ENCODE assay signal across 26 cellular contexts in the genomic region with DNA sequence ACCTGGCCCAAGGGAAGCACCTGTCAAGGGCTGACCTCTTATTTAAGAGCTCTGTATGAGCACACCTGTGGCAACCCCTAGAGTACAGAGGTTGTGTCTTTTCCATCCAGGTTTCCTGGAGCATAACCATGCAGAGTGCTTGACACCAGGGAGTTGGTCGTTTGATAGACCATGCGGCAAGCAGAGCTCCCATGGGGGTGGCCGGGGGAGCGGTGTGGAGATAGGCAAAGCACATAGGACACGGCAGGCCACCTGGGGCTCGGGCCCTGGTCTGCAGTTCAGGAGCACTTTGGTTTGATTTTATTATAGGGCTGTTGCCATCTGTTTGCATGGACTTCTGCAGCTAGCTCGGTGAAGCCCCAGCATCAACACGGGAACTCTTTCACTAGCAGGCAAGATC.
DNase-seq lines count a peak whose midpoint lies in the region; ATAC-seq, FAIRE-seq and TF ChIP-seq lines count a peak whose summit lies in the region.
"Had no signal": no experiment of that assay in that cellular context is flagged by ENCODE, and none has a peak within 500 bp of the region (broad histone marks: within the 10 kb centered on the region; RNA-seq: fewer than 3 reads in every experiment).

No MANE protein-coding gene starts in this region.

- H3K27me3 Mint-ChIP-seq in nephron progenitor cell (ENCODE audit: low read depth, poor library complexity) (peaks cover 8% of the 10 kb centered on the region), natural killer cell (ENCODE audit: low read depth in 2 of 2) (peaks cover 0 to 2% of the 10 kb centered on the region in 2 donors)
- no peaks in the 10 kb centered on the region for H3K27me3 Mint-ChIP-seq in activated T-helper 2 cell treated with anti-CD3 and anti-CD28 coated beads, Interferon-gamma antibody, Interleukin-2, Interleukin-4, amounts not matched to agents 10 μg/mL and 5 μg/mL and 100 μg/mL, durations not matched to agents 14 hours and 24 hours and 36 hours (ENCODE audit: low read depth)
- H3K27me3 Mint-ChIP-seq: CD4-positive, alpha-beta memory T cell; CD4-positive, CD25-positive, alpha-beta regulatory T cell had no signal

- H3K27ac ChIP-seq in BLaER1 treated with 17β-estradiol and CSF1 and Interleukin-3, amounts not matched to agents 10 nM and 100 nM: no peak overlapping the region

- peak overlapping the region in 9 of 11 experiments; percentile 23 to 83 (median 57); a peak in 16 of 22 replicates for H3K4me2 ChIP-seq in BLaER1 treated with 17β-estradiol and CSF1 and Interleukin-3, amounts not matched to agents 10 nM and 100 nM

- no peak overlapping the region for H3K4me3 Mint-ChIP-seq in nephron progenitor cell
- H3K4me3 Mint-ChIP-seq in natural killer cell: no peak overlapping the region
- no peak overlapping the region for H3K4me3 Mint-ChIP-seq in activated T-helper 2 cell treated with anti-CD3 and anti-CD28 coated beads, Interferon-gamma antibody, Interleukin-2, Interleukin-4, amounts not matched to agents 10 μg/mL and 5 μg/mL and 100 μg/mL, durations not matched to agents 14 hours and 24 hours and 36 hours (ENCODE audit: low read depth)
- H3K4me3 Mint-ChIP-seq: CD14-positive monocyte; CD4-positive, CD25-positive, alpha-beta regulatory T cell; CD8-positive, alpha-beta memory T cell had no signal

- H3K9ac ChIP-seq in BLaER1 treated with 17β-estradiol and CSF1 and Interleukin-3, amounts not matched to agents 10 nM and 100 nM: no peak overlapping the region

- H3K9me3 ChIP-seq in BLaER1 treated with 17β-estradiol and CSF1 and Interleukin-3, amounts not matched to agents 10 nM and 100 nM (replicated peaks in 1 of 11): no peaks in the 10 kb centered on the region
- H3K9me3 ChIP-seq: BE2C had no signal

- TF ChIP-seq CTCF in bronchial epithelial cell (IDR thresholded peaks at IDR 0.05; ENCODE audit: insufficient read depth, low read length, severe bottlenecking) (no peak), nephron progenitor cell (IDR thresholded peaks at IDR 0.05) (no peak), natural killer cell (IDR thresholded peaks at IDR 0.05) (no peak)

- H3K4me3 ChIP-seq in BLaER1 treated with 17β-estradiol and CSF1 and Interleukin-3, amounts not matched to agents 10 nM and 100 nM: no peak overlapping the region
- no peak overlapping the region for H3K4me3 ChIP-seq in bronchial epithelial cell (ENCODE audit: low read depth, low read length)
- H3K4me3 ChIP-seq: GM12878 had no signal

- no peak for ATAC-seq in HG02970 (IDR thresholded peaks at IDR 0.05; ENCODE audit: low FRiP score, unreplicated experiment)
- no peak for ATAC-seq in natural killer cell
- ATAC-seq: GM12878 had no signal

- H3K9me3 Mint-ChIP-seq in nephron progenitor cell: peaks cover 70% of the 10 kb centered on the region
- H3K9me3 Mint-ChIP-seq in natural killer cell: no peaks in the 10 kb centered on the region
- H3K9me3 Mint-ChIP-seq in activated T-helper 2 cell treated with anti-CD3 and anti-CD28 coated beads, Interferon-gamma antibody, Interleukin-2, Interleukin-4, amounts not matched to agents 10 μg/mL and 5 μg/mL and 100 μg/mL, durations not matched to agents 14 hours and 24 hours and 36 hours: no peaks in the 10 kb centered on the region
- H3K9me3 Mint-ChIP-seq: CD4-positive, alpha-beta memory T cell; CD8-positive, alpha-beta memory T cell had no signal

- no peaks in the 10 kb centered on the region for H4K20me1 ChIP-seq in BLaER1 treated with 17β-estradiol and CSF1 and Interleukin-3, amounts not matched to agents 10 nM and 100 nM

- H3K27ac Mint-ChIP-seq in nephron progenitor cell: peak overlapping the region; percentile 11
- H3K27ac Mint-ChIP-seq in natural killer cell: no peak overlapping the region
- H3K27ac Mint-ChIP-seq in activated T-helper 2 cell treated with anti-CD3 and anti-CD28 coated beads, Interferon-gamma antibody, Interleukin-2, Interleukin-4, amounts not matched to agents 10 μg/mL and 5 μg/mL and 100 μg/mL, durations not matched to agents 14 hours and 24 hours and 36 hours: no peak overlapping the region
- H3K27ac Mint-ChIP-seq: CD14-positive monocyte; CD8-positive, alpha-beta memory T cell had no signal

- no peaks in the 10 kb centered on the region for H3K36me3 ChIP-seq in BLaER1 treated with 17β-estradiol and CSF1 and Interleukin-3, amounts not matched to agents 10 nM and 100 nM
- no peaks in the 10 kb centered on the region for H3K36me3 ChIP-seq in bronchial epithelial cell (ENCODE audit: control insufficient read depth, insufficient read depth, low read length)
- H3K36me3 ChIP-seq: BE2C had no signal

- DNase-seq in bronchial epithelial cell (ENCODE audit: low read depth): no peak
- DNase-seq in nephron progenitor cell: no peak
- DNase-seq in natural killer cell: no peak
- DNase-seq in activated T-helper 2 cell treated with anti-CD3 and anti-CD28 coated beads, Interferon-gamma antibody, Interleukin-2, Interleukin-4, amounts not matched to agents 10 μg/mL and 5 μg/mL and 100 μg/mL, durations not matched to agents 14 hours and 24 hours and 36 hours (ENCODE audit: low spot score): no peak
- DNase-seq: 8988T; ACHN; BE2C; C1 segment of cervical spinal cord; CD4-positive, alpha-beta memory T cell; CD4-positive, CD25-positive, alpha-beta regulatory T cell; CD8-positive, alpha-beta memory T cell; COR-L47; DMS 273 treated with DMSO at 0.1 percent for 48 hours; DMS153; DMS53; DMS79; DND-41; EL; GDM1 had no signal

- peaks cover 13 to 56% (median 43%) of the 10 kb centered on the region in 10 experiments for H3K4me1 ChIP-seq in BLaER1 treated with 17β-estradiol and CSF1 and Interleukin-3, amounts not matched to agents 10 nM and 100 nM
- H3K4me1 ChIP-seq: BE2C had no signal

- H3K36me3 Mint-ChIP-seq in nephron progenitor cell (ENCODE audit: low read depth) (no peaks in the 10 kb centered on the region), natural killer cell (no peaks in the 10 kb centered on the region)
- H3K36me3 Mint-ChIP-seq in activated T-helper 2 cell treated with anti-CD3 and anti-CD28 coated beads, Interferon-gamma antibody, Interleukin-2, Interleukin-4, amounts not matched to agents 10 μg/mL and 5 μg/mL and 100 μg/mL, durations not matched to agents 14 hours and 24 hours and 36 hours (ENCODE audit: low read depth): peaks cover 65% of the 10 kb centered on the region
- H3K36me3 Mint-ChIP-seq: CD14-positive monocyte; CD4-positive, CD25-positive, alpha-beta regulatory T cell had no signal

- FAIRE-seq in bronchial epithelial cell (lab: Jason Lieb, UNC): peak; percentile 55
- FAIRE-seq: A204.1, GM12878, GM12892, GM18507 had no signal

- H3K27me3 ChIP-seq in BLaER1 treated with 17β-estradiol and CSF1 and Interleukin-3, amounts not matched to agents 10 nM and 100 nM: peaks cover 0 to 13% (median 0%) of the 10 kb centered on the region in 11 experiments; a peak in 3 of 22 replicates
- no peaks in the 10 kb centered on the region for H3K27me3 ChIP-seq in bronchial epithelial cell (ENCODE audit: control insufficient read depth, insufficient read depth, low read length)
- H3K27me3 ChIP-seq: BE2C had no signal

- intact Hi-C loops in natural killer cell (cut with micrococcal nuclease): no loop called here
- intact Hi-C loops in activated T-helper 2 cell treated with anti-CD3 and anti-CD28 coated beads, Interferon-gamma antibody, Interleukin-2, Interleukin-4, amounts not matched to agents 10 μg/mL and 5 μg/mL and 100 μg/mL, durations not matched to agents 14 hours and 24 hours and 36 hours (cut with micrococcal nuclease): loop anchor here (10.0 kb wide), 1 partner anchor 921 kb away; the partner anchor contains the start of gene VMA21

- H3K4me1 Mint-ChIP-seq in nephron progenitor cell (peaks cover 6% of the 10 kb centered on the region), natural killer cell (no peaks in the 10 kb centered on the region)
- peaks cover 23% of the 10 kb centered on the region for H3K4me1 Mint-ChIP-seq in activated T-helper 2 cell treated with anti-CD3 and anti-CD28 coated beads, Interferon-gamma antibody, Interleukin-2, Interleukin-4, amounts not matched to agents 10 μg/mL and 5 μg/mL and 100 μg/mL, durations not matched to agents 14 hours and 24 hours and 36 hours (ENCODE audit: low read depth)
